In genomic region chr17:28812980-28813377, GRCh38 we compare ENCODE assay signal across 8 cellular contexts. TPM values are rescaled to one million over a fixed set of nuclear protein-coding genes. Genes with fewer than 3 reads are reported as not detected.
A peak's percentile ranks its signal among the peaks of the same experiment; 100 is the strongest.
DNase-seq lines count a peak whose midpoint lies in the region; ATAC-seq, FAIRE-seq and TF ChIP-seq lines count a peak whose summit lies in the region.

No MANE protein-coding gene starts in this region.

- H3K4me2 ChIP-seq in K562 (ENCODE audit: insufficient read depth, low read length): peak overlapping the region; percentile 98

- TF ChIP-seq POLR2A in K562 (conservative IDR thresholded peaks at IDR 0.05) (no peak), transverse colon (IDR thresholded peaks at IDR 0.05) (no peak)

- peak overlapping the region; percentile 91 for H3K27ac Mint-ChIP-seq in activated naive CD4-positive, alpha-beta T cell treated with anti-CD3 and anti-CD28 coated beads, Interleukin-2, amount 10 ng/mL, durations not matched to agents 7 days and 5 days

- peaks cover 5% of the 10 kb centered on the region for H4K20me1 ChIP-seq in K562 (replicated peaks; ENCODE audit: control insufficient read depth, insufficient read depth, low read length)

- FAIRE-seq in K562 (lab: Jason Lieb, UNC): no peak

- TF ChIP-seq CTCF in K562 (IDR thresholded peaks at IDR 0.05 in 2 of 3, conservative IDR thresholded peaks at IDR 0.05 in 1 of 3; ENCODE audit: insufficient read depth in 2 of 3, low read depth in 1 of 3, low read length in 3 of 3) (no peak), lung (IDR thresholded peaks at IDR 0.05; ENCODE audit: control extremely low read depth, extremely low read depth) (no peak), transverse colon (IDR thresholded peaks at IDR 0.05) (no peak), foreskin keratinocyte (conservative IDR thresholded peaks at IDR 0.05) (no peak)

- no peak for ATAC-seq in K562
- no peak for ATAC-seq in lung (ENCODE audit: insufficient read depth, low FRiP score)
- ATAC-seq in foreskin keratinocyte: no peak

- H3K79me2 ChIP-seq in K562 (ENCODE audit: control insufficient read depth, insufficient read depth, low read length): peaks cover 96% of the 10 kb centered on the region

- H3K36me3 ChIP-seq in K562 (ENCODE audit: control insufficient read depth, insufficient read depth, low read length) (peaks cover 9% of the 10 kb centered on the region), lung (ENCODE audit: control insufficient read depth in 2 of 2, insufficient read depth in 2 of 2, low read length in 2 of 2) (no peaks in the 10 kb centered on the region), transverse colon (no peaks in the 10 kb centered on the region)

- DNase-seq in activated naive CD4-positive, alpha-beta T cell treated with anti-CD3 and anti-CD28 coated beads, Interleukin-2, amount 10 ng/mL, durations not matched to agents 7 days and 5 days: no peak
- DNase-seq in activated naive CD4-positive, alpha-beta T cell treated with anti-CD3 and anti-CD28 coated beads, Interleukin-2, amount 50 U/mL, for 16 hours: no peak
- DNase-seq in K562 (ENCODE audit: extremely low read depth in 1 of 4, low spot score in 3 of 4) (peak in 1 of 4 experiments; percentile 65), lung (ENCODE audit: low spot score) (no peak), transverse colon (no peak), NCI-H82 (lab: John Stamatoyannopoulos, UW) (no peak), iPS-NIHi11 (ENCODE audit: low spot score) (no peak), foreskin keratinocyte (no peak)

- no peak for TF ChIP-seq RAD21 in K562 (CRISPR knock-in tag; conservative IDR thresholded peaks at IDR 0.05 in 1 of 2, IDR thresholded peaks at IDR 0.05 in 1 of 2)

- in situ Hi-C loops in K562 (cut with MboI) (no loop called here), transverse colon (cut with MboI; ENCODE audit: low pct_ligation_motif_present in 1 of 4, low pct_unique_long_range_greater_than_20kb in 1 of 4, low sequenced_read_pairs in 3 of 4) (no loop called here)

- H3K9me3 Mint-ChIP-seq in activated naive CD4-positive, alpha-beta T cell treated with anti-CD3 and anti-CD28 coated beads, Interleukin-2, amount 10 ng/mL, durations not matched to agents 7 days and 5 days: no peaks in the 10 kb centered on the region

- H3K27me3 ChIP-seq in K562 (ENCODE audit: control insufficient read depth in 2 of 2, insufficient read depth in 2 of 2, low read length in 2 of 2): no peaks in the 10 kb centered on the region
- no peaks in the 10 kb centered on the region for H3K27me3 ChIP-seq in lung (ENCODE audit: control insufficient read depth, insufficient read depth)
- H3K27me3 ChIP-seq in transverse colon: no peaks in the 10 kb centered on the region
- H3K27me3 ChIP-seq in foreskin keratinocyte: no peaks in the 10 kb centered on the region

- H3K9ac ChIP-seq in K562 (ENCODE audit: insufficient read depth in 1 of 2, low read depth in 2 of 2, low read length in 2 of 2): peak overlapping the region; percentile 67 to 90; a peak in 3 of 4 replicates

- H2AFZ ChIP-seq in K562 (ENCODE audit: low read depth, low read length): peak overlapping the region; percentile 94

- H3K9me3 ChIP-seq in K562 (replicated peaks; ENCODE audit: control insufficient read depth, insufficient read depth, low read depth, low read length) (no peaks in the 10 kb centered on the region), lung (ENCODE audit: control insufficient read depth in 2 of 2, insufficient read depth in 1 of 2, low read length in 1 of 2) (no peaks in the 10 kb centered on the region), transverse colon (no peaks in the 10 kb centered on the region)

- H3K4me3 ChIP-seq in K562 (peak overlapping the region; percentile 63), lung (peak overlapping the region; percentile 70), transverse colon (peak overlapping the region in 3 of 4 donors; percentile 82 to 99 (median 91))

- POLR2A ChIA-PET in K562 (lab: Yijun Ruan, JAX): interaction anchor here (0.6 kb wide), 1 partner anchor 85 kb away, joined by 3 read pairs; the partner anchor contains the start of gene NEK8

- no peak for TF ChIP-seq EP300 in K562 (IDR thresholded peaks at IDR 0.05; ENCODE audit: low read length)
- TF ChIP-seq EP300 in transverse colon (IDR thresholded peaks at IDR 0.05; ENCODE audit: low read depth): no peak

- 0% methylated on average over 4 of the region's 6 CpGs for WGBS in K562 (ENCODE audit: insufficient coverage, low coverage, missing lambda C conversion rate)
- 0% methylated on average over 6 of the region's 6 CpGs; no CpG with 5 or more reads in 1 of the 2 donors for WGBS in lung, 2 donors
- WGBS in transverse colon (ENCODE audit: low coverage in 1 of 2), 2 donors: 0% methylated on average over 5 of the region's 6 CpGs; no CpG with 5 or more reads in 1 of the 2 donors

- H3K4me1 Mint-ChIP-seq in activated naive CD4-positive, alpha-beta T cell treated with anti-CD3 and anti-CD28 coated beads, Interleukin-2, amount 10 ng/mL, durations not matched to agents 7 days and 5 days: peaks cover 30% of the 10 kb centered on the region

- H3K27ac ChIP-seq in K562 (ENCODE audit: extremely low read depth, low read depth, low read length) (peak overlapping the region; percentile 91), lung (ENCODE audit: low read depth in 1 of 2, low read length in 1 of 2) (peak overlapping the region; percentile 82 to 86), transverse colon (peak overlapping the region; percentile 91 to 97 (median 96)), foreskin keratinocyte (no peak overlapping the region)

- intact Hi-C loops in K562 (cut with micrococcal nuclease): loop anchor here (5.0 kb wide), 1 partner anchor 86 kb away; the partner anchor contains the start of genes NEK8 and TLCD1
- intact Hi-C loops in transverse colon (cut with DNase I; ENCODE audit: low total_unique reads): loop anchor here (10.0 kb wide), 1 partner anchor 48 kb away; no protein-coding TSS in a partner anchor

- no peaks in the 10 kb centered on the region for H3K9me1 ChIP-seq in K562 (ENCODE audit: control insufficient read depth, insufficient read depth, low read length)

- peaks cover 4% of the 10 kb centered on the region for H3K36me3 Mint-ChIP-seq in activated naive CD4-positive, alpha-beta T cell treated with anti-CD3 and anti-CD28 coated beads, Interleukin-2, amount 10 ng/mL, durations not matched to agents 7 days and 5 days

- no TSS peak for BruUV-seq in K562 (replicated peaks; lab: Mats Ljungman, UMichigan)

- H3K27me3 Mint-ChIP-seq in activated naive CD4-positive, alpha-beta T cell treated with anti-CD3 and anti-CD28 coated beads, Interleukin-2, amount 10 ng/mL, durations not matched to agents 7 days and 5 days: no peaks in the 10 kb centered on the region

- H3K4me1 ChIP-seq in K562 (replicated peaks in 1 of 2; ENCODE audit: control insufficient read depth in 2 of 2, insufficient read depth in 2 of 2, low read length in 2 of 2): peaks cover 34 to 45% of the 10 kb centered on the region in 2 experiments
- peaks cover 1 to 8% of the 10 kb centered on the region in 2 donors for H3K4me1 ChIP-seq in lung (ENCODE audit: control insufficient read depth in 2 of 2, insufficient read depth in 2 of 2, low read length in 2 of 2)
- H3K4me1 ChIP-seq in transverse colon: peaks cover 19 to 39% (median 38%) of the 10 kb centered on the region in 4 donors
- peaks cover 30% of the 10 kb centered on the region for H3K4me1 ChIP-seq in foreskin keratinocyte

- peak overlapping the region; percentile 86 for H3K4me3 Mint-ChIP-seq in activated naive CD4-positive, alpha-beta T cell treated with anti-CD3 and anti-CD28 coated beads, Interleukin-2, amount 10 ng/mL, durations not matched to agents 7 days and 5 days

- CTCF ChIA-PET in activated naive CD4-positive, alpha-beta T cell treated with anti-CD3 and anti-CD28 coated beads, Interleukin-2, amount 10 ng/mL, durations not matched to agents 7 days and 5 days (lab: Charles Lee): interaction anchor here (1.1 kb wide), 1 partner anchor 49 kb away, joined by 3 read pairs; no protein-coding TSS in a partner anchor
- CTCF ChIA-PET in K562 (lab: Yijun Ruan, JAX; ENCODE audit: low intra/inter-chr PET ratio): no interaction called here

RNA-seq across cellular contexts. Expression of gene FAM222B, which starts 29.6 kb away (rescaled TPM):
- 115 and 118 TPM in 2 replicates for total RNA-seq in K562 (2011; cell fraction: chromatin; rRNA removed; ENCODE audit: low replicate concordance)
- 34.0 and 45.9 TPM in 2 replicates for total RNA-seq in K562 (2011; cell fraction: nucleolus; rRNA removed)
- 86.2 and 134 TPM in 2 replicates for total RNA-seq in K562 (2011; cell fraction: nucleoplasm; rRNA removed)
- 7.4 and 14.0 TPM in 2 replicates for total RNA-seq in K562 (2014; rRNA removed)
- 7.5 and 8.5 TPM in 2 replicates for total RNA-seq in K562 (2014; rRNA removed; fragmentation: Illumina TruSeq; extraction: Trizol)
- 8.5 TPM in 2 replicates for total RNA-seq in K562 (2015; rRNA removed; fragmentation: Illumina TruSeq; extraction: Trizol)
- total RNA-seq in K562 (2021): 31.1 and 32.9 TPM in 2 replicates
- polyA plus RNA-seq in K562 (2011; rRNA removed): 7.3 and 8.3 TPM in 2 replicates
- polyA plus RNA-seq in K562 (2011; cell fraction: cytosol; rRNA removed): 11.9 and 18.3 TPM in 2 replicates
- polyA plus RNA-seq in K562 (2011; cell fraction: nucleus; rRNA removed): 10.0 and 18.6 TPM in 2 replicates
- polyA plus RNA-seq in K562 (2012): 21.1 and 26.3 TPM in 2 replicates
- polyA plus RNA-seq in K562 (2014; fragmentation: Illumina TruSeq; extraction: Trizol): 34.5 and 34.6 TPM in 2 replicates
- 1 to 10 TPM; 4.0 to 6.7 TPM for polyA plus RNA-seq in K562 (2014; fragmentation: Nextera tagmentation; extraction: Ambion mirVana)
- polyA plus RNA-seq in K562 (2014; rRNA removed): 10.9 TPM in 2 replicates
- polyA minus RNA-seq in K562 (2011; rRNA and poly(A)+ RNA removed): 17.9 and 18.4 TPM in 2 replicates
- polyA minus RNA-seq in K562 (2011; cell fraction: cytosol; rRNA and poly(A)+ RNA removed): 20.8 and 24.7 TPM in 2 replicates
- polyA minus RNA-seq in K562 (2011; cell fraction: nucleus; rRNA and poly(A)+ RNA removed): 7.1 and 7.9 TPM in 2 replicates
- total RNA-seq in lung: 10 to 100 TPM in 1 of 2 donors, 1 to 10 TPM in 1; 8.3 to 17.7 TPM
- polyA plus RNA-seq in lung: 1 to 10 TPM; 8.8 to 9.5 TPM
- 10 to 100 TPM; 23.2 to 41.0 (median 32.9) TPM for total RNA-seq in transverse colon
- 16.3 and 17.9 TPM in 2 replicates for total RNA-seq in foreskin keratinocyte
- polyA plus RNA-seq in foreskin keratinocyte: 9.8 and 10.8 TPM in 2 replicates

RNA-seq across cellular contexts. Expression of gene ERAL1, which starts 41.8 kb away (rescaled TPM):
- 47.5 and 136 TPM in 2 replicates for total RNA-seq in K562 (2011; cell fraction: chromatin; rRNA removed; ENCODE audit: low replicate concordance)
- total RNA-seq in K562 (2011; cell fraction: nucleolus; rRNA removed): 90.7 and 91.3 TPM in 2 replicates
- total RNA-seq in K562 (2011; cell fraction: nucleoplasm; rRNA removed): 66.9 and 68.4 TPM in 2 replicates
- total RNA-seq in K562 (2014; rRNA removed) (65.2 and 82.2 TPM in 2 replicates), K562 (2014; rRNA removed; fragmentation: Illumina TruSeq; extraction: Trizol) (35.9 and 37.5 TPM in 2 replicates), K562 (2015; rRNA removed; fragmentation: Illumina TruSeq; extraction: Trizol) (42.2 and 44.8 TPM in 2 replicates), K562 (2021) (97.5 and 98.3 TPM in 2 replicates), lung (10 to 100 TPM; 28.4 to 39.3 TPM), transverse colon (10 to 100 TPM; 28.1 to 74.4 (median 47.3) TPM), foreskin keratinocyte (34.8 and 44.4 TPM in 2 replicates)
- polyA plus RNA-seq in K562 (2011; rRNA removed) (123 and 132 TPM in 2 replicates), K562 (2014; fragmentation: Illumina TruSeq; extraction: Trizol) (143 and 149 TPM in 2 replicates), K562 (2014; fragmentation: Nextera tagmentation; extraction: Ambion mirVana) (100 to 1,000 TPM; 306 to 351 TPM), K562 (2014; rRNA removed) (106 and 135 TPM in 2 replicates), lung (10 to 100 TPM; 36.8 to 37.0 TPM), foreskin keratinocyte (65.8 and 72.8 TPM in 2 replicates)
- polyA plus RNA-seq in K562 (2011; cell fraction: cytosol; rRNA removed): 145 and 255 TPM in 2 replicates
- 106 and 137 TPM in 2 replicates for polyA plus RNA-seq in K562 (2011; cell fraction: nucleus; rRNA removed)
- polyA plus RNA-seq in K562 (2012): 90.4 and 103 TPM in 2 replicates
- polyA minus RNA-seq in K562 (2011; rRNA and poly(A)+ RNA removed): 74.6 and 135 TPM in 2 replicates
- polyA minus RNA-seq in K562 (2011; cell fraction: cytosol; rRNA and poly(A)+ RNA removed): 72.4 and 111 TPM in 2 replicates
- 45.1 and 67.7 TPM in 2 replicates for polyA minus RNA-seq in K562 (2011; cell fraction: nucleus; rRNA and poly(A)+ RNA removed)
